In the genomic region with DNA sequence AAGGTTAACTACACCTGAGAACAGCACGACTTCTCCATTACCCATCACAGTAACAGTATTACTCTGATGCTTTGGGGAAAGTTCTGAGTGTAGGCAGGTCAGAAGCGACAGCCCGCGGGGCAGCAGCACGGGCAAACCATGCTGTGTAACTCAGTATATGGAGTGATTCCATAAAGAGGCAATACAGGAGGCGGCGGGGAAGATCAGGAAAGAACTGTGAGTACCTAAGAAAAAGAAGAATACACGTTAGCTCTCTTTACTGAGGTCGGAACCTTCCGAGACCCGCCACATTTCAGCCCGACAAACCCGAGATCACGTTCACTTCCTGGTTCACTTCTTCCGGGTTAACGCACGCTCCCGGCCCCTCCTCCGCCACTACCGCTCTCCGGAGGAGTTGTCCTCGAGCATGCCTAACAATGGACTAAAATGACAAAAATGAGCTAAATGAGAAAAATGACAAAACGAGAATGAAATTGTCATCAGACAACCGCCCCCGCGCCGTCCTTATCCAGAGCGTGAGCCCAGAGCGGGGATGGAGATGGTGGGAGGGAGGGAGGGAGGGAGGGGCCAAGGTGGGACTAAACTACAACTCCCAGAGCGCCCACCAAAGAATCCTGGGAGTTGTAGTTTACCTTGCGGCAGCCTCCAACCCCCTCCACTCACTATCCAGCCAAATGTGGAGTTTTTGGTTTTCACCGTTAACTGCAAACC, we compare ENCODE assay signal across 1 cellular context.
TF ChIP-seq lines count a peak whose summit lies in the region.

A gene with protein sequence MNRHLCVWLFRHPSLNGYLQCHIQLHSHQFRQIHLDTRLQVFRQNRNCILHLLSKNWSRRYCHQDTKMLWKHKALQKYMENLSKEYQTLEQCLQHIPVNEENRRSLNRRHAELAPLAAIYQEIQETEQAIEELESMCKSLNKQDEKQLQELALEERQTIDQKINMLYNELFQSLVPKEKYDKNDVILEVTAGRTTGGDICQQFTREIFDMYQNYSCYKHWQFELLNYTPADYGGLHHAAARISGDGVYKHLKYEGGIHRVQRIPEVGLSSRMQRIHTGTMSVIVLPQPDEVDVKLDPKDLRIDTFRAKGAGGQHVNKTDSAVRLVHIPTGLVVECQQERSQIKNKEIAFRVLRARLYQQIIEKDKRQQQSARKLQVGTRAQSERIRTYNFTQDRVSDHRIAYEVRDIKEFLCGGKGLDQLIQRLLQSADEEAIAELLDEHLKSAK (minus strand): TSS at position 316 of the 711 bp plus-strand sequence. CDS start 2,669 bp downstream, outside the sequence.

TF ChIP-seq in HEK293, 187 proteins besides CTCF, POLR2A, EP300 and RAD21 (continued from another document and continues in another):
- TF ChIP-seq, protein P1, sequence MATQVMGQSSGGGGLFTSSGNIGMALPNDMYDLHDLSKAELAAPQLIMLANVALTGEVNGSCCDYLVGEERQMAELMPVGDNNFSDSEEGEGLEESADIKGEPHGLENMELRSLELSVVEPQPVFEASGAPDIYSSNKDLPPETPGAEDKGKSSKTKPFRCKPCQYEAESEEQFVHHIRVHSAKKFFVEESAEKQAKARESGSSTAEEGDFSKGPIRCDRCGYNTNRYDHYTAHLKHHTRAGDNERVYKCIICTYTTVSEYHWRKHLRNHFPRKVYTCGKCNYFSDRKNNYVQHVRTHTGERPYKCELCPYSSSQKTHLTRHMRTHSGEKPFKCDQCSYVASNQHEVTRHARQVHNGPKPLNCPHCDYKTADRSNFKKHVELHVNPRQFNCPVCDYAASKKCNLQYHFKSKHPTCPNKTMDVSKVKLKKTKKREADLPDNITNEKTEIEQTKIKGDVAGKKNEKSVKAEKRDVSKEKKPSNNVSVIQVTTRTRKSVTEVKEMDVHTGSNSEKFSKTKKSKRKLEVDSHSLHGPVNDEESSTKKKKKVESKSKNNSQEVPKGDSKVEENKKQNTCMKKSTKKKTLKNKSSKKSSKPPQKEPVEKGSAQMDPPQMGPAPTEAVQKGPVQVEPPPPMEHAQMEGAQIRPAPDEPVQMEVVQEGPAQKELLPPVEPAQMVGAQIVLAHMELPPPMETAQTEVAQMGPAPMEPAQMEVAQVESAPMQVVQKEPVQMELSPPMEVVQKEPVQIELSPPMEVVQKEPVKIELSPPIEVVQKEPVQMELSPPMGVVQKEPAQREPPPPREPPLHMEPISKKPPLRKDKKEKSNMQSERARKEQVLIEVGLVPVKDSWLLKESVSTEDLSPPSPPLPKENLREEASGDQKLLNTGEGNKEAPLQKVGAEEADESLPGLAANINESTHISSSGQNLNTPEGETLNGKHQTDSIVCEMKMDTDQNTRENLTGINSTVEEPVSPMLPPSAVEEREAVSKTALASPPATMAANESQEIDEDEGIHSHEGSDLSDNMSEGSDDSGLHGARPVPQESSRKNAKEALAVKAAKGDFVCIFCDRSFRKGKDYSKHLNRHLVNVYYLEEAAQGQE (tag by site-specific recombination; IDR thresholded peaks at IDR 0.05) = peak; percentile 30; the same call in 1 of the 2 replicates
- TF ChIP-seq ZNF777 (tag by site-specific recombination; IDR thresholded peaks at IDR 0.05; ENCODE audit: borderline replicate concordance) = no peak
- TF ChIP-seq ZNF639 (tag by site-specific recombination; IDR thresholded peaks at IDR 0.05) = peak; percentile 66; the same call in 1 of the 2 replicates
- peak; percentile 48; the same call in 1 of the 2 replicates for TF ChIP-seq KLF8 (tag by site-specific recombination; IDR thresholded peaks at IDR 0.05)
- TF ChIP-seq ZNF560 (tag by site-specific recombination; IDR thresholded peaks at IDR 0.05; ENCODE audit: borderline replicate concordance) = no peak
- TF ChIP-seq ZNF280D (tag by site-specific recombination; IDR thresholded peaks at IDR 0.05) = no peak
- no peak for TF ChIP-seq ZNF707 (tag by site-specific recombination; IDR thresholded peaks at IDR 0.05)
- no peak for TF ChIP-seq RBAK (tag by site-specific recombination; IDR thresholded peaks at IDR 0.05)
- peak; percentile 47; the same call in 1 of the 2 replicates for TF ChIP-seq ZEB2 (tag by site-specific recombination; IDR thresholded peaks at IDR 0.05)
- TF ChIP-seq ZBTB8A (tag by site-specific recombination; IDR thresholded peaks at IDR 0.05) = peak; percentile 74
- TF ChIP-seq ZNF548 (tag by site-specific recombination; IDR thresholded peaks at IDR 0.05) = no peak
- no peak for TF ChIP-seq TRIM28 (IDR thresholded peaks at IDR 0.05; ENCODE audit: borderline replicate concordance, low read length)
- no peak for TF ChIP-seq ZBTB6 (tag by site-specific recombination; IDR thresholded peaks at IDR 0.05)
- TF ChIP-seq ZFP69B (tag by site-specific recombination; IDR thresholded peaks at IDR 0.05) = peak; percentile 67; the same call in 1 of the 2 replicates
- TF ChIP-seq ZNF132 (tag by site-specific recombination; IDR thresholded peaks at IDR 0.05; ENCODE audit: borderline replicate concordance) = no peak
- TF ChIP-seq ZNF416 (tag by site-specific recombination; IDR thresholded peaks at IDR 0.05) = no peak
- TF ChIP-seq GLIS1 (tag by site-specific recombination; IDR thresholded peaks at IDR 0.05) = no peak
- peak; percentile 66; the same call in 1 of the 2 replicates for TF ChIP-seq ZNF501 (tag by site-specific recombination; IDR thresholded peaks at IDR 0.05)
- peak; percentile 76 for TF ChIP-seq KLF16 (tag by site-specific recombination; IDR thresholded peaks at IDR 0.05)
- peak; percentile 50; the same call in 1 of the 2 replicates for TF ChIP-seq ZNF561 (tag by site-specific recombination; IDR thresholded peaks at IDR 0.05; ENCODE audit: borderline replicate concordance)
- TF ChIP-seq ZNF202 (tag by site-specific recombination; IDR thresholded peaks at IDR 0.05; ENCODE audit: borderline replicate concordance) = no peak
- TF ChIP-seq, protein P2, sequence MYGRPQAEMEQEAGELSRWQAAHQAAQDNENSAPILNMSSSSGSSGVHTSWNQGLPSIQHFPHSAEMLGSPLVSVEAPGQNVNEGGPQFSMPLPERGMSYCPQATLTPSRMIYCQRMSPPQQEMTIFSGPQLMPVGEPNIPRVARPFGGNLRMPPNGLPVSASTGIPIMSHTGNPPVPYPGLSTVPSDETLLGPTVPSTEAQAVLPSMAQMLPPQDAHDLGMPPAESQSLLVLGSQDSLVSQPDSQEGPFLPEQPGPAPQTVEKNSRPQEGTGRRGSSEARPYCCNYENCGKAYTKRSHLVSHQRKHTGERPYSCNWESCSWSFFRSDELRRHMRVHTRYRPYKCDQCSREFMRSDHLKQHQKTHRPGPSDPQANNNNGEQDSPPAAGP (tag by site-specific recombination; IDR thresholded peaks at IDR 0.05) = peak; percentile 85
- TF ChIP-seq ZNF10 (tag by site-specific recombination; IDR thresholded peaks at IDR 0.05) = no peak
- peak; percentile 80 for TF ChIP-seq SP3 (tag by site-specific recombination; IDR thresholded peaks at IDR 0.05)
- TF ChIP-seq SALL2 (tag by site-specific recombination; IDR thresholded peaks at IDR 0.05; ENCODE audit: borderline replicate concordance) = no peak
- peak; percentile 53; the same call in 1 of the 2 replicates for TF ChIP-seq ZNF629 (tag by site-specific recombination; IDR thresholded peaks at IDR 0.05)
- peak; percentile 98 for TF ChIP-seq ZBTB11 (tag by site-specific recombination; conservative IDR thresholded peaks at IDR 0.05; ENCODE audit: low read depth)
- TF ChIP-seq ZNF473 (tag by site-specific recombination; IDR thresholded peaks at IDR 0.05) = no peak
- TF ChIP-seq ZNF350 (tag by site-specific recombination; IDR thresholded peaks at IDR 0.05) = no peak
- TF ChIP-seq, protein P3, sequence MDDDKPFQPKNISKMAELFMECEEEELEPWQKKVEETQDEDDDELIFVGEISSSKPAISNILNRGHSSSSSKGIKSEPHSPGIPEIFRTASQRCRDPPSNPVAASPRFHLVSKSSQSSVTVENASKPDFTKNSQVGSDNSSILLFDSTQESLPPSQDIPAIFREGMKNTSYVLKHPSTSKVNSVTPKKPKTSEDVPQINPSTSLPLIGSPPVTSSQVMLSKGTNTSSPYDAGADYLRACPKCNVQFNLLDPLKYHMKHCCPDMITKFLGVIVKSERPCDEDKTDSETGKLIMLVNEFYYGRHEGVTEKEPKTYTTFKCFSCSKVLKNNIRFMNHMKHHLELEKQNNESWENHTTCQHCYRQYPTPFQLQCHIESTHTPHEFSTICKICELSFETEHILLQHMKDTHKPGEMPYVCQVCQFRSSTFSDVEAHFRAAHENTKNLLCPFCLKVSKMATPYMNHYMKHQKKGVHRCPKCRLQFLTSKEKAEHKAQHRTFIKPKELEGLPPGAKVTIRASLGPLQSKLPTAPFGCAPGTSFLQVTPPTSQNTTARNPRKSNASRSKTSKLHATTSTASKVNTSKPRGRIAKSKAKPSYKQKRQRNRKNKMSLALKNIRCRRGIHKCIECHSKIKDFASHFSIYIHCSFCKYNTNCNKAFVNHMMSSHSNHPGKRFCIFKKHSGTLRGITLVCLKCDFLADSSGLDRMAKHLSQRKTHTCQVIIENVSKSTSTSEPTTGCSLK (tag by site-specific recombination; IDR thresholded peaks at IDR 0.05) = no peak
- no peak for TF ChIP-seq ZNF292 (tag by site-specific recombination; IDR thresholded peaks at IDR 0.05; ENCODE audit: borderline replicate concordance, low read depth)
- no peak for TF ChIP-seq ZNF248 (tag by site-specific recombination; IDR thresholded peaks at IDR 0.05)
- peak; percentile 94 for TF ChIP-seq ZNF76 (tag by site-specific recombination; IDR thresholded peaks at IDR 0.05; ENCODE audit: borderline replicate concordance, low read depth)
- TF ChIP-seq PRDM1 (tag by site-specific recombination; IDR thresholded peaks at IDR 0.05) = peak; percentile 74
- TF ChIP-seq IKZF3 (tag by site-specific recombination; IDR thresholded peaks at IDR 0.05) = no peak
- TF ChIP-seq ZNF600 (tag by site-specific recombination; IDR thresholded peaks at IDR 0.05) = peak; percentile 51; the same call in 1 of the 2 replicates
- TF ChIP-seq TCF7L2 (IDR thresholded peaks at IDR 0.05; ENCODE audit: borderline replicate concordance, low read depth, low read length) = no peak
- TF ChIP-seq ZNF768 (tag by site-specific recombination; IDR thresholded peaks at IDR 0.05) = no peak
- TF ChIP-seq SETDB1 (IDR thresholded peaks at IDR 0.05; ENCODE audit: insufficient read length, low read length) = no peak
- TF ChIP-seq ZFHX2 (tag by site-specific recombination; conservative IDR thresholded peaks at IDR 0.05) = peak; percentile 47
